ENCODE assay signal across 8 cellular contexts in the genomic region with DNA sequence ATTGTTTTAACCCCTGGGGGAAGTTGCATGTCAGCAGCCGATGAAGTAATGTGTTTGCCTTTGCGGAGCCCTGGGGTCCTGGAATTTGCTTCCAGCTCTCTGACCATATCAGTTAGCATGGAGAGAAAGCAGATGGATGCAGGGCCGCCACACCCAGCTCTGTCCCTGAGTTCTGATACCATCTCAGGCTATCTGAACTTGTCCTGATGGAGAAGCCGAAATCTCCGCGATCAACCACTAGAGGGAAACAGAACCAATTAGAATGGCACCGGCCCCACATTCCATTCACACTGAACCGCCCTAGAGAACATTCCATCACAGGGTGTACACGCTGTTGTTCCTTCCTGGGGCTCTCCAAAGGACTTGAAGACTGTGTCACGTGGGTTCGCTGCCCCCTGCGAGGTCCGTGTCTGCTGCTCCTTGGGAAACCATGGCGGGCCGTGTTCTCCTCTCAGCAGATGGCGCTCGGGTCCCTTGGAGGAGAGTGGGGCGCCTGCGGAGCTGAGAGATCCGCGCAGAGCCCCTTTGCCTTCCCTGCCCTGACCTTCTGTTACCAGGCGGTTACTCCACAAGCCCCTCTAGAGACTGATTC.
DNase-seq lines count a peak whose midpoint lies in the region; ATAC-seq, FAIRE-seq and TF ChIP-seq lines count a peak whose summit lies in the region.

No MANE protein-coding gene starts in this region.

- H4K20me1 ChIP-seq in DOHH2 (ENCODE audit: control insufficient read depth, insufficient read depth, low read depth, low read length) = no peaks in the 10 kb centered on the region
- no peaks in the 10 kb centered on the region for H4K20me1 ChIP-seq in K562 (replicated peaks; ENCODE audit: control insufficient read depth, insufficient read depth, low read length)

- no peaks in the 10 kb centered on the region for H3K9me3 ChIP-seq in DOHH2 (ENCODE audit: control insufficient read depth, insufficient read depth, low read length)
- no peaks in the 10 kb centered on the region for H3K9me3 ChIP-seq in SJSA1 (replicated peaks)
- H3K9me3 ChIP-seq in K562 (replicated peaks; ENCODE audit: control insufficient read depth, insufficient read depth, low read depth, low read length) = no peaks in the 10 kb centered on the region

- H3K9me1 ChIP-seq in K562 (ENCODE audit: control insufficient read depth, insufficient read depth, low read length) = no peaks in the 10 kb centered on the region

- BruUV-seq in K562 (replicated peaks; lab: Mats Ljungman, UMichigan) = no TSS peak

- H3K9ac ChIP-seq in K562 (ENCODE audit: insufficient read depth in 1 of 2, low read depth in 2 of 2, low read length in 2 of 2) = no peak overlapping the region
- H3K9ac ChIP-seq in rectal smooth muscle tissue (ENCODE audit: low read length) = no peak overlapping the region

- POLR2A ChIA-PET in K562 (lab: Yijun Ruan, JAX) = interaction anchor here (0.6 kb wide), 1 partner anchor 600 kb away, joined by 3 read pairs; no protein-coding TSS in a partner anchor

- FAIRE-seq in K562 (lab: Jason Lieb, UNC) = peak; percentile 62

- ATAC-seq in HG03442 (IDR thresholded peaks at IDR 0.05; ENCODE audit: unreplicated experiment) (peak; percentile 38), K562 (peak; percentile 94), HG02588 (IDR thresholded peaks at IDR 0.05; ENCODE audit: unreplicated experiment) (no peak)

- no peak overlapping the region for H3K4me2 ChIP-seq in DOHH2 (ENCODE audit: low read length)
- H3K4me2 ChIP-seq in K562 (ENCODE audit: insufficient read depth, low read length) = peak overlapping the region; percentile 33

- peak overlapping the region; percentile 30; the same call in 1 of the 2 replicates for H2AFZ ChIP-seq in K562 (ENCODE audit: low read depth, low read length)

- H3K4me1 ChIP-seq in DOHH2 (ENCODE audit: control insufficient read depth, low read length) (no peaks in the 10 kb centered on the region), SJSA1 (replicated peaks) (peaks cover 37% of the 10 kb centered on the region), K562 (replicated peaks in 1 of 2; ENCODE audit: control insufficient read depth in 2 of 2, insufficient read depth in 2 of 2, low read length in 2 of 2) (0 out of 5 replicates have a peak, but pooled peaks cover 0 to 4% of the 10 kb centered on the region in 2 experiments), rectal smooth muscle tissue (ENCODE audit: control insufficient read depth, insufficient read depth, low read length) (no peaks in the 10 kb centered on the region)

- no peak overlapping the region for H3K4me3 ChIP-seq in DOHH2 (ENCODE audit: low read length)
- H3K4me3 ChIP-seq in SJSA1 = no peak overlapping the region
- H3K4me3 ChIP-seq in K562 = no peak overlapping the region
- H3K4me3 ChIP-seq in rectal smooth muscle tissue (ENCODE audit: low read length) = peak overlapping the region; percentile 10

- intact Hi-C loops in K562 (cut with micrococcal nuclease) = loop anchor here (1.0 kb wide), 1 partner anchor 290 kb away; no protein-coding TSS in a partner anchor

- H3K79me2 ChIP-seq in DOHH2 (ENCODE audit: control insufficient read depth, low read length) (no peaks in the 10 kb centered on the region), K562 (ENCODE audit: control insufficient read depth, insufficient read depth, low read length) (no peaks in the 10 kb centered on the region)

- no peak for TF ChIP-seq POLR2A in K562 (conservative IDR thresholded peaks at IDR 0.05)

- no peak for TF ChIP-seq EP300 in K562 (IDR thresholded peaks at IDR 0.05; ENCODE audit: low read length)

- TF ChIP-seq CTCF in DOHH2 (IDR thresholded peaks at IDR 0.05; ENCODE audit: low read depth, low read length, poor library complexity, severe bottlenecking) = peak; percentile 45
- peak in 2 of 3 experiments; percentile 83 to 87 for TF ChIP-seq CTCF in K562 (IDR thresholded peaks at IDR 0.05 in 2 of 3, conservative IDR thresholded peaks at IDR 0.05 in 1 of 3; ENCODE audit: insufficient read depth in 2 of 3, low read depth in 1 of 3, low read length in 3 of 3)

- CTCF ChIA-PET in K562 (lab: Yijun Ruan, JAX; ENCODE audit: low intra/inter-chr PET ratio) = interaction anchor here (1.8 kb wide), 1 partner anchor 290 kb away, joined by 11 read pairs; no protein-coding TSS in a partner anchor

- H3K36me3 ChIP-seq in DOHH2 (ENCODE audit: control insufficient read depth, low read length) (no peaks in the 10 kb centered on the region), SJSA1 (0 out of 2 replicates have a peak, but pooled peaks cover 2% of the 10 kb centered on the region), K562 (ENCODE audit: control insufficient read depth, insufficient read depth, low read length) (no peaks in the 10 kb centered on the region), rectal smooth muscle tissue (ENCODE audit: control insufficient read depth, insufficient read depth, low read length) (no peaks in the 10 kb centered on the region)

- in situ Hi-C loops in K562 (cut with MboI) = loop anchor here (5.0 to 10.0 kb wide), 2 partner anchors 292 to 419 kb away; no protein-coding TSS in a partner anchor

- no peaks in the 10 kb centered on the region for H3F3A ChIP-seq in DOHH2 (ENCODE audit: control insufficient read depth, insufficient read depth)

- H3K27me3 ChIP-seq in DOHH2 (ENCODE audit: control insufficient read depth, low read length) = no peaks in the 10 kb centered on the region
- no peaks in the 10 kb centered on the region for H3K27me3 ChIP-seq in SJSA1 (replicated peaks)
- peaks cover 9 to 29% of the 10 kb centered on the region in 2 experiments; a peak in 4 of 5 replicates for H3K27me3 ChIP-seq in K562 (ENCODE audit: control insufficient read depth in 2 of 2, insufficient read depth in 2 of 2, low read length in 2 of 2)
- no peaks in the 10 kb centered on the region for H3K27me3 ChIP-seq in rectal smooth muscle tissue (ENCODE audit: control insufficient read depth, insufficient read depth, low read length)

- H3K27ac ChIP-seq in DOHH2 (ENCODE audit: low read depth, low read length) (no peak overlapping the region), SJSA1 (peak overlapping the region; percentile 79), K562 (ENCODE audit: extremely low read depth, low read depth, low read length) (no peak overlapping the region), rectal smooth muscle tissue (ENCODE audit: low read depth, low read length) (peak overlapping the region; percentile 30)

- 3% methylated on average over 19 of the region's 22 CpGs for WGBS in K562 (ENCODE audit: insufficient coverage, low coverage, missing lambda C conversion rate)

- DNase-seq in SJSA1 (ENCODE audit: low read depth in 1 of 2, low spot score in 2 of 2) (peak; percentile 75 to 91), K562 (ENCODE audit: extremely low read depth in 1 of 4, low spot score in 3 of 4) (peak; percentile 55 to 68 (median 60)), hypothalamus (lab: John Stamatoyannopoulos, UW) (peak in 32 of 51 donors; percentile 5 to 74 (median 30)), NCI-H1436 (lab: John Stamatoyannopoulos, UW) (no peak)

- TF ChIP-seq RAD21 in K562 (CRISPR knock-in tag; conservative IDR thresholded peaks at IDR 0.05 in 1 of 2, IDR thresholded peaks at IDR 0.05 in 1 of 2) = peak; percentile 72 to 76

- no peaks in the 10 kb centered on the region for H3K9me2 ChIP-seq in DOHH2 (replicated peaks; ENCODE audit: control insufficient read depth, low read length)

TF ChIP-seq in K562, 482 proteins besides CTCF, POLR2A, EP300 and RAD21 (continues in another document):
- TF ChIP-seq ZFP1 (CRISPR knock-in tag; IDR thresholded peaks at IDR 0.05) (no peak), LCOR (CRISPR knock-in tag; IDR thresholded peaks at IDR 0.05) (no peak), NCOA2 (IDR thresholded peaks at IDR 0.05; ENCODE audit: partially characterized antibody in 2 of 2) (no peak), NELFE (IDR thresholded peaks at IDR 0.05; ENCODE audit: insufficient read depth, insufficient read length) (no peak)
- TF ChIP-seq, protein P1, sequence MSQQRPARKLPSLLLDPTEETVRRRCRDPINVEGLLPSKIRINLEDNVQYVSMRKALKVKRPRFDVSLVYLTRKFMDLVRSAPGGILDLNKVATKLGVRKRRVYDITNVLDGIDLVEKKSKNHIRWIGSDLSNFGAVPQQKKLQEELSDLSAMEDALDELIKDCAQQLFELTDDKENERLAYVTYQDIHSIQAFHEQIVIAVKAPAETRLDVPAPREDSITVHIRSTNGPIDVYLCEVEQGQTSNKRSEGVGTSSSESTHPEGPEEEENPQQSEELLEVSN (IDR thresholded peaks at IDR 0.05; ENCODE audit: borderline replicate concordance in 1 of 2, extremely low read depth in 1 of 2, insufficient read depth in 1 of 2, insufficient read length in 1 of 2, low read depth in 1 of 2, low read length in 1 of 2, poor library complexity in 1 of 2, severe bottlenecking in 1 of 2) = peak in 1 of 2 experiments; percentile 24

Comparison
In these comparisons a context has a peak if more than half of its experiments do, and no peak if none do; other contexts are left out.
1. H3K27ac ChIP-seq: peak in SJSA1 (single experiment) and rectal smooth muscle tissue (single experiment); none in DOHH2 (single experiment) and K562 (single experiment).